28 cellular contexts compared by ENCODE assay signal in the genomic region with DNA sequence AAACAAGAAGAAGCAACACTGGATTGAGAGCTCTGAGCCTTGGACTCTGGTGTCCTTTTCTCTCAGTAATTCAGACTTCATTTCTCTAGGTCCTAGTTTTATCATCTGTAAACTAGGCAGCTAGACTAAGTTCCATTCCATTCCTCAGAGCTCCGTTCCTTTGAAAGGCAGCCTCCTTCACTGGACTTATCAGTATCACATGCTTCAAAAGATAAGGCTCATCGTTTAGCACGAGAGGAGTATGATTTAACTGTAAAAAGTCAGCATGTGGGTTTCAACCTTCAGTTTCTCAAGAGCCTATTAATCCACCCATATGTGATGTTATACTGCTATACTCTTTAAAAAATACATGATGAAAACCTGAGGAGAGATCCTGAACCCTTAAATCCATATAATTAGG. TPM values are rescaled to one million over a fixed set of nuclear protein-coding genes. Genes with fewer than 3 reads are reported as not detected.
"Had no signal": no experiment of that assay in that cellular context is flagged by ENCODE, and none has a peak within 500 bp of the region (broad histone marks: within the 10 kb centered on the region; RNA-seq: fewer than 3 reads in every experiment).

No MANE protein-coding gene starts in this region.

- H3K27ac Mint-ChIP-seq: activated naive CD4-positive, alpha-beta T cell treated with anti-CD3 and anti-CD28 coated beads, Interleukin-2, amount 10 ng/mL, durations not matched to agents 7 days and 5 days; activated naive CD8-positive, alpha-beta T cell treated with anti-CD3 and anti-CD28 coated beads, Interleukin-2, amount 10 ng/mL, durations not matched to agents 7 days and 5 days; dendritic cell treated with granulocyte-macrophage colony-stimulating factor and Interleukin-4, amounts not matched to agents 40 ng/mL and 50 ng/mL, for 4 days; memory B cell; natural killer cell treated with Interleukin-12 subunit alpha and Interleukin-12 subunit beta and Interleukin-15 and Interleukin-18, amount 100 ng/mL, for 72 hours; progenitor cell of endocrine pancreas; T-helper 1 cell treated with Interleukin-12 subunit alpha and Interleukin-12 subunit beta and Interleukin-4 antibody, amounts not matched to agents 30 μg/mL and 1 μg/mL, for 36 hours had no signal

- DNase-seq: activated CD4-positive, alpha-beta T cell treated with anti-CD3 and anti-CD28 coated beads for 48 hours; activated CD4-positive, alpha-beta T cell treated with anti-CD3 and anti-CD28 coated beads, Interleukin-2, amount 50 U/mL, for 48 hours; activated CD8-positive, alpha-beta memory T cell treated with anti-CD3 and anti-CD28 coated beads for 24 hours; activated gamma-delta T cell; activated naive CD4-positive, alpha-beta T cell treated with anti-CD3 and anti-CD28 coated beads, Interleukin-2, amount 10 ng/mL, durations not matched to agents 7 days and 5 days; activated naive CD8-positive, alpha-beta T cell treated with anti-CD3 and anti-CD28 coated beads, Interleukin-2, amount 10 ng/mL, durations not matched to agents 7 days and 5 days; activated T-cell treated with anti-CD3 and anti-CD28 coated beads, Interleukin-2, amount 50 U/mL, for 1 hour; central memory CD4-positive, alpha-beta T cell; effector CD4-positive, alpha-beta T cell; esophagus squamous epithelium; foreskin melanocyte; stimulated activated CD4-positive, alpha-beta T cell treated with anti-CD3 and anti-CD28 coated beads, Interleukin-12 subunit alpha, Interleukin-12 subunit beta, amount 100 ng/mL, for 4 hours; stimulated activated CD4-positive, alpha-beta T cell treated with anti-CD3 and anti-CD28 coated beads, Interleukin-4, amount 100 ng/mL, for 1 hour; stimulated activated naive CD8-positive, alpha-beta T cell treated with anti-CD3 and anti-CD28 coated beads, Interleukin-15, Interleukin-2, amounts not matched to agents 100 U/mL and 50 U/mL, for 24 hours; T-helper 9 cell; thyroid gland; upper lobe of right lung had no signal

- H3K36me3 ChIP-seq: esophagus squamous epithelium, thyroid gland, upper lobe of right lung had no signal

- H3K27me3 Mint-ChIP-seq: activated naive CD4-positive, alpha-beta T cell treated with anti-CD3 and anti-CD28 coated beads, Interleukin-2, amount 10 ng/mL, durations not matched to agents 7 days and 5 days; activated naive CD8-positive, alpha-beta T cell treated with anti-CD3 and anti-CD28 coated beads, Interleukin-2, amount 10 ng/mL, durations not matched to agents 7 days and 5 days; natural killer cell treated with Interleukin-12 subunit alpha and Interleukin-12 subunit beta and Interleukin-15 and Interleukin-18, amount 100 ng/mL, for 72 hours; progenitor cell of endocrine pancreas had no signal

- H3K4me1 ChIP-seq: esophagus squamous epithelium, thyroid gland, upper lobe of right lung had no signal

- H3K27me3 ChIP-seq: esophagus squamous epithelium, thyroid gland, upper lobe of right lung had no signal

- H3K27ac ChIP-seq: epithelial cell of prostate, esophagus squamous epithelium, skin epidermis, thyroid gland, upper lobe of right lung, VCaP had no signal

- H3K9me3 ChIP-seq: esophagus squamous epithelium, thyroid gland, upper lobe of right lung had no signal

- H3K4me1 Mint-ChIP-seq: activated naive CD4-positive, alpha-beta T cell treated with anti-CD3 and anti-CD28 coated beads, Interleukin-2, amount 10 ng/mL, durations not matched to agents 7 days and 5 days; activated naive CD8-positive, alpha-beta T cell treated with anti-CD3 and anti-CD28 coated beads, Interleukin-2, amount 10 ng/mL, durations not matched to agents 7 days and 5 days; memory B cell had no signal

- H3K9me3 Mint-ChIP-seq: activated naive CD4-positive, alpha-beta T cell treated with anti-CD3 and anti-CD28 coated beads, Interleukin-2, amount 10 ng/mL, durations not matched to agents 7 days and 5 days; activated naive CD8-positive, alpha-beta T cell treated with anti-CD3 and anti-CD28 coated beads, Interleukin-2, amount 10 ng/mL, durations not matched to agents 7 days and 5 days; dendritic cell treated with granulocyte-macrophage colony-stimulating factor and Interleukin-4, amounts not matched to agents 40 ng/mL and 50 ng/mL, for 4 days; memory B cell; natural killer cell treated with Interleukin-12 subunit alpha and Interleukin-12 subunit beta and Interleukin-15 and Interleukin-18, amount 100 ng/mL, for 72 hours; T-helper 1 cell treated with Interleukin-12 subunit alpha and Interleukin-12 subunit beta and Interleukin-4 antibody, amounts not matched to agents 30 μg/mL and 1 μg/mL, for 36 hours had no signal

- H3K36me3 Mint-ChIP-seq: activated naive CD4-positive, alpha-beta T cell treated with anti-CD3 and anti-CD28 coated beads, Interleukin-2, amount 10 ng/mL, durations not matched to agents 7 days and 5 days; activated naive CD8-positive, alpha-beta T cell treated with anti-CD3 and anti-CD28 coated beads, Interleukin-2, amount 10 ng/mL, durations not matched to agents 7 days and 5 days; memory B cell; natural killer cell treated with Interleukin-12 subunit alpha and Interleukin-12 subunit beta and Interleukin-15 and Interleukin-18, amount 100 ng/mL, for 72 hours had no signal

- H3K4me3 Mint-ChIP-seq: activated naive CD4-positive, alpha-beta T cell treated with anti-CD3 and anti-CD28 coated beads, Interleukin-2, amount 10 ng/mL, durations not matched to agents 7 days and 5 days; activated naive CD8-positive, alpha-beta T cell treated with anti-CD3 and anti-CD28 coated beads, Interleukin-2, amount 10 ng/mL, durations not matched to agents 7 days and 5 days; dendritic cell treated with granulocyte-macrophage colony-stimulating factor and Interleukin-4, amounts not matched to agents 40 ng/mL and 50 ng/mL, for 4 days; memory B cell; natural killer cell treated with Interleukin-12 subunit alpha and Interleukin-12 subunit beta and Interleukin-15 and Interleukin-18, amount 100 ng/mL, for 72 hours; T-helper 1 cell treated with Interleukin-12 subunit alpha and Interleukin-12 subunit beta and Interleukin-4 antibody, amounts not matched to agents 30 μg/mL and 1 μg/mL, for 36 hours had no signal

- H3K4me3 ChIP-seq: esophagus squamous epithelium, skin epidermis, thyroid gland, upper lobe of right lung had no signal

RNA-seq across cellular contexts. Expression of a gene that starts 1.6 kb away (rescaled TPM):
- total RNA-seq: activated naive CD8-positive, alpha-beta T cell treated with anti-CD3 and anti-CD28 coated beads, Interleukin-2, amount 10 ng/mL, durations not matched to agents 7 days and 5 days; astrocyte; myocyte; natural killer cell treated with Interleukin-12 subunit alpha and Interleukin-12 subunit beta and Interleukin-15 and Interleukin-18, amount 100 ng/mL, for 72 hours; osteoblast; upper lobe of right lung had no signal
